ENCODE assay signal across 24 cellular contexts in the genomic region with DNA sequence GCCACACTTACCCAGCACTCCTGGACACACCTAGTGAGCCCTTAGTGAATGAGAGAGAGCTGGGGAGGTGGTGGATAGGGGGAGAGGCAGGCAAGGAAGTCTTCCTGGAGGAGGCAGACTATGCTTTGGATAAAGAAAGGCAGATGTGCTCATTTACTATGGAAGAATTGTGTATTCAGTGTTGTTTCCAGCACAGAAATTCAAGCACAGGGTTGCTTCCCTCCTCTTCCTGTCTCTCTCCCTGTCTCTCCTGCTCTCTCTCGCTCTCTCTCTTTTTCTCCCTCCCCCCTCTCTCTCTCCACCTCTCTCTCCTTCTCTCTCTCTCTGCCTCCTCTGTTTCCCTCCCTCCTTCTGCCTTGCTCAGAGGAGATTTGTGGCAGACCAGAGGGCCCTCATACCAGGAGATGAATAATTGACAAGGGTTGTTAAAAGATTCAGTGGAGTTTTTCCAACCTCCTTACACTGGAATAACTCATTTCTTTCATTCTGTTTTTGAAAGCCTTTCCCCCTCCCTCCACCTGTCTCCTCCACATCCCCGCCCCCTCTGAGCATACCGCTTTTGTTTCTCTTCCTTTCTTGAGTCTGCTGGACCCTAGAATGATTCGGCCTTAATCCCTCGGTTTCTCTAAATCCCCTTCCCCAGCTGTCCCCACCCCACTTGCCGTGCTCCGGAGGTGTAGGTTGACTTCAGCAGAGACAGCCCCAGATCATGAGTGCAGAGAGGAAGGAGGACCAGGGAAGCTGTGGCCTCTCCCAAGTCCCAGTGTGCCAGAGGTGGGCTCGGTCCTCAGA.
"Had no signal": no experiment of that assay in that cellular context is flagged by ENCODE, and none has a peak within 500 bp of the region (broad histone marks: within the 10 kb centered on the region; RNA-seq: fewer than 3 reads in every experiment).

No MANE protein-coding gene starts in this region.

- H3K4me1 ChIP-seq: esophagus squamous epithelium, left lung, uterus had no signal

- ATAC-seq: activated naive CD8-positive, alpha-beta T cell treated with anti-CD3 and anti-CD28 coated beads, Interleukin-2, amount 50 U/mL, for 24 hours had no signal

- DNase-seq: activated CD4-positive, alpha-beta memory T cell treated with anti-CD3 and anti-CD28 coated beads, Interleukin-2, amount 10 ng/mL, durations not matched to agents 7 days and 5 days; activated CD4-positive, alpha-beta T cell treated with anti-CD3 and anti-CD28 coated beads for 1 hour; activated CD4-positive, alpha-beta T cell treated with anti-CD3 and anti-CD28 coated beads, Interleukin-2, amount 10 ng/mL, durations not matched to agents 7 days and 5 days; activated CD8-positive, alpha-beta memory T cell treated with anti-CD3 and anti-CD28 coated beads, Interleukin-2, amount 50 U/mL, for 48 hours; activated gamma-delta T cell; activated naive CD4-positive, alpha-beta T cell treated with anti-CD3 and anti-CD28 coated beads, Interleukin-2, amount 50 U/mL, for 16 hours; activated naive CD8-positive, alpha-beta T cell treated with anti-CD3 and anti-CD28 coated beads, Interleukin-2, amount 50 U/mL, for 24 hours; activated T-cell treated with anti-CD3 and anti-CD28 coated beads, Interleukin-2, amount 50 U/mL, for 24 hours; amygdala; effector CD8-positive, alpha-beta T cell; esophagus squamous epithelium; foreskin melanocyte; stimulated activated CD4-positive, alpha-beta T cell treated with anti-CD3 and anti-CD28 coated beads, Interleukin-2, amount 100 ng/mL, for 48 hours; stimulated activated naive CD8-positive, alpha-beta T cell treated with anti-CD3 and anti-CD28 coated beads, Interleukin-15, Interleukin-2, amounts not matched to agents 100 U/mL and 50 U/mL, for 24 hours; T-helper 9 cell; trophoblast cell; uterus had no signal

- H3K4me3 Mint-ChIP-seq: activated CD4-positive, alpha-beta memory T cell treated with anti-CD3 and anti-CD28 coated beads, Interleukin-2, amount 10 ng/mL, durations not matched to agents 7 days and 5 days; activated CD4-positive, alpha-beta T cell treated with anti-CD3 and anti-CD28 coated beads, Interleukin-2, amount 10 ng/mL, durations not matched to agents 7 days and 5 days; activated naive CD8-positive, alpha-beta T cell treated with anti-CD3 and anti-CD28 coated beads, Interleukin-2, amount 50 U/mL, for 24 hours; activated T-cell treated with anti-CD3 and anti-CD28 coated beads, Interleukin-2, amount 50 U/mL, for 24 hours; central memory CD8-positive, alpha-beta T cell; neural crest cell; T-helper 1 cell treated with Interleukin-12 subunit alpha and Interleukin-12 subunit beta and Interleukin-4 antibody, amounts not matched to agents 30 μg/mL and 1 μg/mL, for 36 hours had no signal

- H3K9me3 ChIP-seq: esophagus squamous epithelium, left lung, thoracic aorta, uterus had no signal

- H3K36me3 ChIP-seq: esophagus squamous epithelium, left lung, thoracic aorta, uterus had no signal

- H3K27me3 ChIP-seq: uterus had no signal

- H3K27ac Mint-ChIP-seq: activated CD4-positive, alpha-beta memory T cell treated with anti-CD3 and anti-CD28 coated beads, Interleukin-2, amount 10 ng/mL, durations not matched to agents 7 days and 5 days; activated naive CD8-positive, alpha-beta T cell treated with anti-CD3 and anti-CD28 coated beads, Interleukin-2, amount 50 U/mL, for 24 hours; activated T-cell treated with anti-CD3 and anti-CD28 coated beads, Interleukin-2, amount 50 U/mL, for 24 hours; T-helper 1 cell treated with Interleukin-12 subunit alpha and Interleukin-12 subunit beta and Interleukin-4 antibody, amounts not matched to agents 30 μg/mL and 1 μg/mL, for 36 hours had no signal

- H3K4me3 ChIP-seq: esophagus squamous epithelium, left lung, lung, thoracic aorta, uterus had no signal

- H3K4me1 Mint-ChIP-seq: activated CD4-positive, alpha-beta memory T cell treated with anti-CD3 and anti-CD28 coated beads, Interleukin-2, amount 10 ng/mL, durations not matched to agents 7 days and 5 days; activated CD4-positive, alpha-beta T cell treated with anti-CD3 and anti-CD28 coated beads, Interleukin-2, amount 10 ng/mL, durations not matched to agents 7 days and 5 days; activated naive CD8-positive, alpha-beta T cell treated with anti-CD3 and anti-CD28 coated beads, Interleukin-2, amount 50 U/mL, for 24 hours; central memory CD8-positive, alpha-beta T cell had no signal

- H3K27ac ChIP-seq: epithelial cell of prostate, esophagus squamous epithelium, left lung, thoracic aorta, uterus had no signal

- H3K9me3 Mint-ChIP-seq: activated CD4-positive, alpha-beta memory T cell treated with anti-CD3 and anti-CD28 coated beads, Interleukin-2, amount 10 ng/mL, durations not matched to agents 7 days and 5 days; activated CD4-positive, alpha-beta T cell treated with anti-CD3 and anti-CD28 coated beads, Interleukin-2, amount 10 ng/mL, durations not matched to agents 7 days and 5 days; activated naive CD8-positive, alpha-beta T cell treated with anti-CD3 and anti-CD28 coated beads, Interleukin-2, amount 50 U/mL, for 24 hours; activated T-cell treated with anti-CD3 and anti-CD28 coated beads, Interleukin-2, amount 50 U/mL, for 24 hours; central memory CD8-positive, alpha-beta T cell; neural crest cell; T-helper 1 cell treated with Interleukin-12 subunit alpha and Interleukin-12 subunit beta and Interleukin-4 antibody, amounts not matched to agents 30 μg/mL and 1 μg/mL, for 36 hours had no signal
